1 cellular context compared by ENCODE assay signal in the genomic region with DNA sequence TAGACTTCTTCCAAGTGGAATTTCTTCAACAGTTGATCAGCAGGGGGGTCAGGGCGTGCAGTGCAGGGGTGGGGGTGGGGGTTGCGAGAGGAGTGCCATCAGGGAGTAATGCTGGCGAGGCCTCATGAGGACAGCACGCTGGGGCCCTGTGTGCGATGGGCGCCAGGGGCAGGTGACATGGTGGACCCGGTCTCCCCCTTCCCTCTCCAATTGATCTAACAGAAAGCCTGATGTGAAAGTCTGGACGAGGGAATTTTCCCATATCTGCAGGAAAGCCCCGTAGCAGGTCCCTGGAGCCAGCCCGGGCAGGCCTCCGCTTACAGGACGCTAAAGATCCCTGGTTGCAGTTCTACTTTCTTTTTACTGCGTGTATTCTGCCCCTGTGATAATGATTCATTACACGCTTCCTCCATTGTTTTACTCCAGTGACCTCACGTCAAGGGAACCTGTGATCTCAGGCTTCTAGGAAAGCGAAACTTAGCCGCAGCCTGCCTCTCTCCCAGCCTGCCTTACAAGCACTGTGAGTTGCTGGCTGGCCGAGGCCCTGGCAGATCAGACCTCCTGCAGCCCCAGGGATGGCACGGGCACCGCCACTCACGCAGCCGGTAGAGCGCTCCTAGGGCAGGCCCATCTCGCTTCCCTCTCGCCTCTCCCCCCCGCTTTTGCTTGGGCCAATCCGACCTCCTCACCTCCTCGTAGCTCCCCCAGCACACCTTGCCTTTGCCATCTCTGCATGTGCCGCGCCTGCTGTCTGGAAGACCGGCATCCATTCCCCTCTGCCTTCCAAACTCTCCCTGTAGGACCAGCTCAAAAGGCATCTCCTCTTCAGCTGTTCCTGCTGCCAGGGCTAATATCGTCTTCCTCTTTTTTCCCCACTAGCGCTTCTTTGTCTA.
TF ChIP-seq lines count a peak whose summit lies in the region.

No MANE protein-coding gene starts in this region.

TF ChIP-seq in HepG2, 621 proteins besides CTCF, POLR2A, EP300 and RAD21 (continued from another document and continues in another):
- TF ChIP-seq, protein P1, sequence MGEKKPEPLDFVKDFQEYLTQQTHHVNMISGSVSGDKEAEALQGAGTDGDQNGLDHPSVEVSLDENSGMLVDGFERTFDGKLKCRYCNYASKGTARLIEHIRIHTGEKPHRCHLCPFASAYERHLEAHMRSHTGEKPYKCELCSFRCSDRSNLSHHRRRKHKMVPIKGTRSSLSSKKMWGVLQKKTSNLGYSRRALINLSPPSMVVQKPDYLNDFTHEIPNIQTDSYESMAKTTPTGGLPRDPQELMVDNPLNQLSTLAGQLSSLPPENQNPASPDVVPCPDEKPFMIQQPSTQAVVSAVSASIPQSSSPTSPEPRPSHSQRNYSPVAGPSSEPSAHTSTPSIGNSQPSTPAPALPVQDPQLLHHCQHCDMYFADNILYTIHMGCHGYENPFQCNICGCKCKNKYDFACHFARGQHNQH (CRISPR knock-in tag; IDR thresholded peaks at IDR 0.05): 0 out of 2 replicates have a peak, but pooled peaks have one; percentile 15
- TF ChIP-seq, protein P2, sequence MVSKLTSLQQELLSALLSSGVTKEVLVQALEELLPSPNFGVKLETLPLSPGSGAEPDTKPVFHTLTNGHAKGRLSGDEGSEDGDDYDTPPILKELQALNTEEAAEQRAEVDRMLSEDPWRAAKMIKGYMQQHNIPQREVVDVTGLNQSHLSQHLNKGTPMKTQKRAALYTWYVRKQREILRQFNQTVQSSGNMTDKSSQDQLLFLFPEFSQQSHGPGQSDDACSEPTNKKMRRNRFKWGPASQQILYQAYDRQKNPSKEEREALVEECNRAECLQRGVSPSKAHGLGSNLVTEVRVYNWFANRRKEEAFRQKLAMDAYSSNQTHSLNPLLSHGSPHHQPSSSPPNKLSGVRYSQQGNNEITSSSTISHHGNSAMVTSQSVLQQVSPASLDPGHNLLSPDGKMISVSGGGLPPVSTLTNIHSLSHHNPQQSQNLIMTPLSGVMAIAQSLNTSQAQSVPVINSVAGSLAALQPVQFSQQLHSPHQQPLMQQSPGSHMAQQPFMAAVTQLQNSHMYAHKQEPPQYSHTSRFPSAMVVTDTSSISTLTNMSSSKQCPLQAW (CRISPR knock-in tag; IDR thresholded peaks at IDR 0.05): peak; percentile 36; the same call in 1 of the 2 replicates
- TF ChIP-seq ZNF292 (CRISPR knock-in tag; IDR thresholded peaks at IDR 0.05; ENCODE audit: borderline replicate concordance, low read depth) (peak; percentile 75), TEAD3 (CRISPR knock-in tag; optimal IDR thresholded peaks at IDR 0.05; ENCODE audit: borderline replicate concordance) (no peak), SAP130 (CRISPR knock-in tag; IDR thresholded peaks at IDR 0.05; ENCODE audit: low read depth) (0 out of 2 replicates have a peak, but pooled peaks have one; percentile 9), RBAK (CRISPR knock-in tag; IDR thresholded peaks at IDR 0.05) (no peak), SOX5 (CRISPR knock-in tag; IDR thresholded peaks at IDR 0.05; ENCODE audit: borderline replicate concordance) (no peak), THAP11 (CRISPR knock-in tag; IDR thresholded peaks at IDR 0.05) (no peak), ZFYVE20 (CRISPR knock-in tag; IDR thresholded peaks at IDR 0.05; ENCODE audit: borderline replicate concordance, low read depth) (no peak), ASH2L (IDR thresholded peaks at IDR 0.05; ENCODE audit: insufficient read length, low read depth, low read length) (no peak), GATAD2A (CRISPR knock-in tag; IDR thresholded peaks at IDR 0.05) (no peak), MYNN (CRISPR knock-in tag; IDR thresholded peaks at IDR 0.05; ENCODE audit: low read depth) (no peak), DNMT1 (CRISPR knock-in tag; IDR thresholded peaks at IDR 0.05) (peak; percentile 63; the same call in 1 of the 2 replicates), SOX13 (IDR thresholded peaks at IDR 0.05) (no peak), SOX13 (CRISPR knock-in tag; conservative IDR thresholded peaks at IDR 0.05 in 1 of 2, IDR thresholded peaks at IDR 0.05 in 1 of 2) (no peak), MIXL1 (CRISPR knock-in tag; IDR thresholded peaks at IDR 0.05) (no peak), CHD4 (IDR thresholded peaks at IDR 0.05; ENCODE audit: borderline replicate concordance, low read length) (no peak), MTA1 (CRISPR knock-in tag; IDR thresholded peaks at IDR 0.05; ENCODE audit: borderline replicate concordance) (0 out of 2 replicates have a peak, but pooled peaks have one; percentile 69), ZNF143 (CRISPR knock-in tag; IDR thresholded peaks at IDR 0.05) (no peak), ZNF816 (CRISPR knock-in tag; IDR thresholded peaks at IDR 0.05; ENCODE audit: borderline replicate concordance) (no peak), PAX8 (CRISPR knock-in tag; IDR thresholded peaks at IDR 0.05; ENCODE audit: borderline replicate concordance) (peak; percentile 86; the same call in 1 of the 2 replicates)
- TF ChIP-seq, protein P3, sequence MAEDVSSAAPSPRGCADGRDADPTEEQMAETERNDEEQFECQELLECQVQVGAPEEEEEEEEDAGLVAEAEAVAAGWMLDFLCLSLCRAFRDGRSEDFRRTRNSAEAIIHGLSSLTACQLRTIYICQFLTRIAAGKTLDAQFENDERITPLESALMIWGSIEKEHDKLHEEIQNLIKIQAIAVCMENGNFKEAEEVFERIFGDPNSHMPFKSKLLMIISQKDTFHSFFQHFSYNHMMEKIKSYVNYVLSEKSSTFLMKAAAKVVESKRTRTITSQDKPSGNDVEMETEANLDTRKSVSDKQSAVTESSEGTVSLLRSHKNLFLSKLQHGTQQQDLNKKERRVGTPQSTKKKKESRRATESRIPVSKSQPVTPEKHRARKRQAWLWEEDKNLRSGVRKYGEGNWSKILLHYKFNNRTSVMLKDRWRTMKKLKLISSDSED (CRISPR knock-in tag; IDR thresholded peaks at IDR 0.05): no peak
- TF ChIP-seq, protein P4, sequence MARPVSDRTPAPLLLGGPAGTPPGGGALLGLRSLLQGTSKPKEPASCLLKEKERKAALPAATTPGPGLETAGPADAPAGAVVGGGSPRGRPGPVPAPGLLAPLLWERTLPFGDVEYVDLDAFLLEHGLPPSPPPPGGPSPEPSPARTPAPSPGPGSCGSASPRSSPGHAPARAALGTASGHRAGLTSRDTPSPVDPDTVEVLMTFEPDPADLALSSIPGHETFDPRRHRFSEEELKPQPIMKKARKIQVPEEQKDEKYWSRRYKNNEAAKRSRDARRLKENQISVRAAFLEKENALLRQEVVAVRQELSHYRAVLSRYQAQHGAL (CRISPR knock-in tag; IDR thresholded peaks at IDR 0.05; ENCODE audit: not compliant biosample characterization): no peak
- TF ChIP-seq, protein P5, sequence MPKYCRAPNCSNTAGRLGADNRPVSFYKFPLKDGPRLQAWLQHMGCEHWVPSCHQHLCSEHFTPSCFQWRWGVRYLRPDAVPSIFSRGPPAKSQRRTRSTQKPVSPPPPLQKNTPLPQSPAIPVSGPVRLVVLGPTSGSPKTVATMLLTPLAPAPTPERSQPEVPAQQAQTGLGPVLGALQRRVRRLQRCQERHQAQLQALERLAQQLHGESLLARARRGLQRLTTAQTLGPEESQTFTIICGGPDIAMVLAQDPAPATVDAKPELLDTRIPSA (CRISPR knock-in tag; IDR thresholded peaks at IDR 0.05; ENCODE audit: borderline replicate concordance): 0 out of 2 replicates have a peak, but pooled peaks have one; percentile 60
- TF ChIP-seq, protein P6, sequence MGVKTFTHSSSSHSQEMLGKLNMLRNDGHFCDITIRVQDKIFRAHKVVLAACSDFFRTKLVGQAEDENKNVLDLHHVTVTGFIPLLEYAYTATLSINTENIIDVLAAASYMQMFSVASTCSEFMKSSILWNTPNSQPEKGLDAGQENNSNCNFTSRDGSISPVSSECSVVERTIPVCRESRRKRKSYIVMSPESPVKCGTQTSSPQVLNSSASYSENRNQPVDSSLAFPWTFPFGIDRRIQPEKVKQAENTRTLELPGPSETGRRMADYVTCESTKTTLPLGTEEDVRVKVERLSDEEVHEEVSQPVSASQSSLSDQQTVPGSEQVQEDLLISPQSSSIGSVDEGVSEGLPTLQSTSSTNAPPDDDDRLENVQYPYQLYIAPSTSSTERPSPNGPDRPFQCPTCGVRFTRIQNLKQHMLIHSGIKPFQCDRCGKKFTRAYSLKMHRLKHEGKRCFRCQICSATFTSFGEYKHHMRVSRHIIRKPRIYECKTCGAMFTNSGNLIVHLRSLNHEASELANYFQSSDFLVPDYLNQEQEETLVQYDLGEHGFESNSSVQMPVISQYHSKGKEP (CRISPR knock-in tag; IDR thresholded peaks at IDR 0.05): no peak
- TF ChIP-seq, protein P7, sequence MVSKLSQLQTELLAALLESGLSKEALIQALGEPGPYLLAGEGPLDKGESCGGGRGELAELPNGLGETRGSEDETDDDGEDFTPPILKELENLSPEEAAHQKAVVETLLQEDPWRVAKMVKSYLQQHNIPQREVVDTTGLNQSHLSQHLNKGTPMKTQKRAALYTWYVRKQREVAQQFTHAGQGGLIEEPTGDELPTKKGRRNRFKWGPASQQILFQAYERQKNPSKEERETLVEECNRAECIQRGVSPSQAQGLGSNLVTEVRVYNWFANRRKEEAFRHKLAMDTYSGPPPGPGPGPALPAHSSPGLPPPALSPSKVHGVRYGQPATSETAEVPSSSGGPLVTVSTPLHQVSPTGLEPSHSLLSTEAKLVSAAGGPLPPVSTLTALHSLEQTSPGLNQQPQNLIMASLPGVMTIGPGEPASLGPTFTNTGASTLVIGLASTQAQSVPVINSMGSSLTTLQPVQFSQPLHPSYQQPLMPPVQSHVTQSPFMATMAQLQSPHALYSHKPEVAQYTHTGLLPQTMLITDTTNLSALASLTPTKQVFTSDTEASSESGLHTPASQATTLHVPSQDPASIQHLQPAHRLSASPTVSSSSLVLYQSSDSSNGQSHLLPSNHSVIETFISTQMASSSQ (IDR thresholded peaks at IDR 0.05; ENCODE audit: low read depth): no peak
- TF ChIP-seq, protein P7 (CRISPR knock-in tag; IDR thresholded peaks at IDR 0.05; ENCODE audit: borderline replicate concordance): 0 out of 2 replicates have a peak, but pooled peaks have one; percentile 48
- TF ChIP-seq, protein P8, sequence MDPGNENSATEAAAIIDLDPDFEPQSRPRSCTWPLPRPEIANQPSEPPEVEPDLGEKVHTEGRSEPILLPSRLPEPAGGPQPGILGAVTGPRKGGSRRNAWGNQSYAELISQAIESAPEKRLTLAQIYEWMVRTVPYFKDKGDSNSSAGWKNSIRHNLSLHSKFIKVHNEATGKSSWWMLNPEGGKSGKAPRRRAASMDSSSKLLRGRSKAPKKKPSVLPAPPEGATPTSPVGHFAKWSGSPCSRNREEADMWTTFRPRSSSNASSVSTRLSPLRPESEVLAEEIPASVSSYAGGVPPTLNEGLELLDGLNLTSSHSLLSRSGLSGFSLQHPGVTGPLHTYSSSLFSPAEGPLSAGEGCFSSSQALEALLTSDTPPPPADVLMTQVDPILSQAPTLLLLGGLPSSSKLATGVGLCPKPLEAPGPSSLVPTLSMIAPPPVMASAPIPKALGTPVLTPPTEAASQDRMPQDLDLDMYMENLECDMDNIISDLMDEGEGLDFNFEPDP (CRISPR knock-in tag; conservative IDR thresholded peaks at IDR 0.05): 0 out of 2 replicates have a peak, but pooled peaks have one; percentile 30
- TF ChIP-seq, protein P9, sequence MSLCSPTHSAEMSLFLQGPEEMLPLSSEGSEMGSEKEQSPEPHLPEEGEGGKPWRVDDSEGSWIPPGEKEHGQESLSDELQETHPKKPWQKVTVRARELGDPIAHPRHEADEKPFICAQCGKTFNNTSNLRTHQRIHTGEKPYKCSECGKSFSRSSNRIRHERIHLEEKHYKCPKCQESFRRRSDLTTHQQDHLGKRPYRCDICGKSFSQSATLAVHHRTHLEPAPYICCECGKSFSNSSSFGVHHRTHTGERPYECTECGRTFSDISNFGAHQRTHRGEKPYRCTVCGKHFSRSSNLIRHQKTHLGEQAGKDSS (CRISPR knock-in tag; IDR thresholded peaks at IDR 0.05; ENCODE audit: borderline replicate concordance, low read depth): 0 out of 2 replicates have a peak, but pooled peaks have one; percentile 42
- TF ChIP-seq, protein P10, sequence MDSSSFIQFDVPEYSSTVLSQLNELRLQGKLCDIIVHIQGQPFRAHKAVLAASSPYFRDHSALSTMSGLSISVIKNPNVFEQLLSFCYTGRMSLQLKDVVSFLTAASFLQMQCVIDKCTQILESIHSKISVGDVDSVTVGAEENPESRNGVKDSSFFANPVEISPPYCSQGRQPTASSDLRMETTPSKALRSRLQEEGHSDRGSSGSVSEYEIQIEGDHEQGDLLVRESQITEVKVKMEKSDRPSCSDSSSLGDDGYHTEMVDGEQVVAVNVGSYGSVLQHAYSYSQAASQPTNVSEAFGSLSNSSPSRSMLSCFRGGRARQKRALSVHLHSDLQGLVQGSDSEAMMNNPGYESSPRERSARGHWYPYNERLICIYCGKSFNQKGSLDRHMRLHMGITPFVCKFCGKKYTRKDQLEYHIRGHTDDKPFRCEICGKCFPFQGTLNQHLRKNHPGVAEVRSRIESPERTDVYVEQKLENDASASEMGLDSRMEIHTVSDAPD (CRISPR knock-in tag; IDR thresholded peaks at IDR 0.05): no peak
- TF ChIP-seq, protein P11, sequence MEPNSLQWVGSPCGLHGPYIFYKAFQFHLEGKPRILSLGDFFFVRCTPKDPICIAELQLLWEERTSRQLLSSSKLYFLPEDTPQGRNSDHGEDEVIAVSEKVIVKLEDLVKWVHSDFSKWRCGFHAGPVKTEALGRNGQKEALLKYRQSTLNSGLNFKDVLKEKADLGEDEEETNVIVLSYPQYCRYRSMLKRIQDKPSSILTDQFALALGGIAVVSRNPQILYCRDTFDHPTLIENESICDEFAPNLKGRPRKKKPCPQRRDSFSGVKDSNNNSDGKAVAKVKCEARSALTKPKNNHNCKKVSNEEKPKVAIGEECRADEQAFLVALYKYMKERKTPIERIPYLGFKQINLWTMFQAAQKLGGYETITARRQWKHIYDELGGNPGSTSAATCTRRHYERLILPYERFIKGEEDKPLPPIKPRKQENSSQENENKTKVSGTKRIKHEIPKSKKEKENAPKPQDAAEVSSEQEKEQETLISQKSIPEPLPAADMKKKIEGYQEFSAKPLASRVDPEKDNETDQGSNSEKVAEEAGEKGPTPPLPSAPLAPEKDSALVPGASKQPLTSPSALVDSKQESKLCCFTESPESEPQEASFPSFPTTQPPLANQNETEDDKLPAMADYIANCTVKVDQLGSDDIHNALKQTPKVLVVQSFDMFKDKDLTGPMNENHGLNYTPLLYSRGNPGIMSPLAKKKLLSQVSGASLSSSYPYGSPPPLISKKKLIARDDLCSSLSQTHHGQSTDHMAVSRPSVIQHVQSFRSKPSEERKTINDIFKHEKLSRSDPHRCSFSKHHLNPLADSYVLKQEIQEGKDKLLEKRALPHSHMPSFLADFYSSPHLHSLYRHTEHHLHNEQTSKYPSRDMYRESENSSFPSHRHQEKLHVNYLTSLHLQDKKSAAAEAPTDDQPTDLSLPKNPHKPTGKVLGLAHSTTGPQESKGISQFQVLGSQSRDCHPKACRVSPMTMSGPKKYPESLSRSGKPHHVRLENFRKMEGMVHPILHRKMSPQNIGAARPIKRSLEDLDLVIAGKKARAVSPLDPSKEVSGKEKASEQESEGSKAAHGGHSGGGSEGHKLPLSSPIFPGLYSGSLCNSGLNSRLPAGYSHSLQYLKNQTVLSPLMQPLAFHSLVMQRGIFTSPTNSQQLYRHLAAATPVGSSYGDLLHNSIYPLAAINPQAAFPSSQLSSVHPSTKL (CRISPR knock-in tag; IDR thresholded peaks at IDR 0.05): peak; percentile 21; the same call in 1 of the 2 replicates
